ENCODE assay signal across 8 cellular contexts in genomic region chr20:54062812-54063280, GRCh38. TPM values are rescaled to one million over a fixed set of nuclear protein-coding genes. Genes with fewer than 3 reads are reported as not detected.
A peak's percentile ranks its signal among the peaks of the same experiment; 100 is the strongest.
DNase-seq lines count a peak whose midpoint lies in the region; ATAC-seq, FAIRE-seq and TF ChIP-seq lines count a peak whose summit lies in the region.

No MANE protein-coding gene starts in this region.

- H3K27me3 Mint-ChIP-seq in GM23338 (ENCODE audit: insufficient read depth, low read depth, poor library complexity): peaks cover 6% of the 10 kb centered on the region
- H3K27me3 Mint-ChIP-seq in activated CD8-positive, alpha-beta T cell treated with anti-CD3 and anti-CD28 coated beads, Interleukin-2, amount 10 ng/mL, durations not matched to agents 7 days and 5 days (ENCODE audit: low read depth): no peaks in the 10 kb centered on the region
- no peaks in the 10 kb centered on the region for H3K27me3 Mint-ChIP-seq in stimulated activated naive B cell treated with anti-CD40 and anti-IgM and Interleukin-4, amounts not matched to agents 10 μg/mL and 1 μg/mL and 100 μg/mL, for 72 hours

- no peaks in the 10 kb centered on the region for H3K9me3 Mint-ChIP-seq in GM23338
- H3K9me3 Mint-ChIP-seq in activated CD8-positive, alpha-beta T cell treated with anti-CD3 and anti-CD28 coated beads, Interleukin-2, amount 10 ng/mL, durations not matched to agents 7 days and 5 days (ENCODE audit: insufficient read depth): no peaks in the 10 kb centered on the region
- no peaks in the 10 kb centered on the region for H3K9me3 Mint-ChIP-seq in stimulated activated naive B cell treated with anti-CD40 and anti-IgM and Interleukin-4, amounts not matched to agents 10 μg/mL and 1 μg/mL and 100 μg/mL, for 72 hours

- H3F3A ChIP-seq in GM23338 (replicated peaks; ENCODE audit: low read depth): no peaks in the 10 kb centered on the region

- H3K4me3 Mint-ChIP-seq in GM23338: no peak overlapping the region
- no peak overlapping the region for H3K4me3 Mint-ChIP-seq in activated CD8-positive, alpha-beta T cell treated with anti-CD3 and anti-CD28 coated beads, Interleukin-2, amount 10 ng/mL, durations not matched to agents 7 days and 5 days
- H3K4me3 Mint-ChIP-seq in stimulated activated naive B cell treated with anti-CD40 and anti-IgM and Interleukin-4, amounts not matched to agents 10 μg/mL and 1 μg/mL and 100 μg/mL, for 72 hours: no peak overlapping the region

- H3K4me3 ChIP-seq in GM23338: no peak overlapping the region

- peak; percentile 70 to 71 for TF ChIP-seq CTCF in GM23338 (conservative IDR thresholded peaks at IDR 0.05; ENCODE audit: low read depth in 2 of 2)

- no peaks in the 10 kb centered on the region for H4K20me1 ChIP-seq in GM23338 (replicated peaks; ENCODE audit: insufficient read depth)

- DNase-seq in GM23338 (ENCODE audit: low spot score) (peak; percentile 62), NCI-H1694 (lab: John Stamatoyannopoulos, UW) (peak; percentile 64), left ventricle myocardium superior (no peak), cerebellar nuclear complex (lab: John Stamatoyannopoulos, UW) (no peak)
- no peak for DNase-seq in activated CD8-positive, alpha-beta T cell treated with anti-CD3 and anti-CD28 coated beads, Interleukin-2, amount 10 ng/mL, durations not matched to agents 7 days and 5 days
- peak; percentile 8 for DNase-seq in stimulated activated naive B cell treated with anti-CD40 and anti-IgM and Interleukin-4, amounts not matched to agents 10 μg/mL and 1 μg/mL and 100 μg/mL, for 72 hours

- no peaks in the 10 kb centered on the region for H3K36me3 Mint-ChIP-seq in GM23338 (ENCODE audit: low read depth)
- H3K36me3 Mint-ChIP-seq in activated CD8-positive, alpha-beta T cell treated with anti-CD3 and anti-CD28 coated beads, Interleukin-2, amount 10 ng/mL, durations not matched to agents 7 days and 5 days (ENCODE audit: low read depth): no peaks in the 10 kb centered on the region
- no peaks in the 10 kb centered on the region for H3K36me3 Mint-ChIP-seq in stimulated activated naive B cell treated with anti-CD40 and anti-IgM and Interleukin-4, amounts not matched to agents 10 μg/mL and 1 μg/mL and 100 μg/mL, for 72 hours

- CTCF ChIA-PET in activated CD8-positive, alpha-beta T cell treated with anti-CD3 and anti-CD28 coated beads, Interleukin-2, amount 10 ng/mL, durations not matched to agents 7 days and 5 days (lab: Charles Lee): interaction anchor here (0.8 to 2.9 kb wide), 21 partner anchors 9 to 513 kb away, joined by 3 to 17 read pairs (median 4); partner anchors contain the start of genes BCAS1 and PFDN4

- H3K4me2 ChIP-seq in GM23338: no peak overlapping the region

- no peak overlapping the region for H2AFZ ChIP-seq in GM23338

- H3K27ac Mint-ChIP-seq in GM23338: no peak overlapping the region
- H3K27ac Mint-ChIP-seq in activated CD8-positive, alpha-beta T cell treated with anti-CD3 and anti-CD28 coated beads, Interleukin-2, amount 10 ng/mL, durations not matched to agents 7 days and 5 days: no peak overlapping the region
- no peak overlapping the region for H3K27ac Mint-ChIP-seq in stimulated activated naive B cell treated with anti-CD40 and anti-IgM and Interleukin-4, amounts not matched to agents 10 μg/mL and 1 μg/mL and 100 μg/mL, for 72 hours

- H3K27ac ChIP-seq in GM23338 (ENCODE audit: low read depth): no peak overlapping the region

- H3K9me2 ChIP-seq in GM23338 (ENCODE audit: insufficient read depth): no peaks in the 10 kb centered on the region

- FAIRE-seq in G401.6 (lab: Jason Lieb, UNC): peak; percentile 84

- intact Hi-C loops in left ventricle myocardium superior (cut with micrococcal nuclease): no loop called here

- peaks cover 17% of the 10 kb centered on the region for H3K4me1 Mint-ChIP-seq in GM23338
- H3K4me1 Mint-ChIP-seq in activated CD8-positive, alpha-beta T cell treated with anti-CD3 and anti-CD28 coated beads, Interleukin-2, amount 10 ng/mL, durations not matched to agents 7 days and 5 days (ENCODE audit: low read depth): peaks cover 7% of the 10 kb centered on the region
- H3K4me1 Mint-ChIP-seq in stimulated activated naive B cell treated with anti-CD40 and anti-IgM and Interleukin-4, amounts not matched to agents 10 μg/mL and 1 μg/mL and 100 μg/mL, for 72 hours: peaks cover 17 to 41% of the 10 kb centered on the region in 2 donors

- no peaks in the 10 kb centered on the region for H3K79me2 ChIP-seq in GM23338 (replicated peaks; ENCODE audit: insufficient read depth)

- peaks cover 11% of the 10 kb centered on the region for H3K4me1 ChIP-seq in GM23338 (ENCODE audit: insufficient read depth)

- POLR2A ChIA-PET in activated CD8-positive, alpha-beta T cell treated with anti-CD3 and anti-CD28 coated beads, Interleukin-2, amount 10 ng/mL, durations not matched to agents 7 days and 5 days (lab: Charles Lee): no interaction called here

- H3K27me3 ChIP-seq in GM23338 (ENCODE audit: insufficient read depth): no peaks in the 10 kb centered on the region

- H3K36me3 ChIP-seq in GM23338 (ENCODE audit: insufficient read depth): no peaks in the 10 kb centered on the region

- peak; percentile 70 for ATAC-seq in GM23338
- ATAC-seq in activated CD8-positive, alpha-beta T cell treated with anti-CD3 and anti-CD28 coated beads, Interleukin-2, amount 10 ng/mL, durations not matched to agents 7 days and 5 days: peak; percentile 61
- peak; percentile 58 for ATAC-seq in left ventricle myocardium superior
- peak; percentile 26 to 36 for ATAC-seq in stimulated activated naive B cell treated with anti-CD40 and anti-IgM and Interleukin-4, amounts not matched to agents 10 μg/mL and 1 μg/mL and 100 μg/mL, for 72 hours (replicated peaks)
- no peak for ATAC-seq in HG03025 (IDR thresholded peaks at IDR 0.05; ENCODE audit: low FRiP score, unreplicated experiment)

TF ChIP-seq in GM23338, 12 proteins besides CTCF, POLR2A, EP300 and RAD21:
- TF ChIP-seq, protein P1, sequence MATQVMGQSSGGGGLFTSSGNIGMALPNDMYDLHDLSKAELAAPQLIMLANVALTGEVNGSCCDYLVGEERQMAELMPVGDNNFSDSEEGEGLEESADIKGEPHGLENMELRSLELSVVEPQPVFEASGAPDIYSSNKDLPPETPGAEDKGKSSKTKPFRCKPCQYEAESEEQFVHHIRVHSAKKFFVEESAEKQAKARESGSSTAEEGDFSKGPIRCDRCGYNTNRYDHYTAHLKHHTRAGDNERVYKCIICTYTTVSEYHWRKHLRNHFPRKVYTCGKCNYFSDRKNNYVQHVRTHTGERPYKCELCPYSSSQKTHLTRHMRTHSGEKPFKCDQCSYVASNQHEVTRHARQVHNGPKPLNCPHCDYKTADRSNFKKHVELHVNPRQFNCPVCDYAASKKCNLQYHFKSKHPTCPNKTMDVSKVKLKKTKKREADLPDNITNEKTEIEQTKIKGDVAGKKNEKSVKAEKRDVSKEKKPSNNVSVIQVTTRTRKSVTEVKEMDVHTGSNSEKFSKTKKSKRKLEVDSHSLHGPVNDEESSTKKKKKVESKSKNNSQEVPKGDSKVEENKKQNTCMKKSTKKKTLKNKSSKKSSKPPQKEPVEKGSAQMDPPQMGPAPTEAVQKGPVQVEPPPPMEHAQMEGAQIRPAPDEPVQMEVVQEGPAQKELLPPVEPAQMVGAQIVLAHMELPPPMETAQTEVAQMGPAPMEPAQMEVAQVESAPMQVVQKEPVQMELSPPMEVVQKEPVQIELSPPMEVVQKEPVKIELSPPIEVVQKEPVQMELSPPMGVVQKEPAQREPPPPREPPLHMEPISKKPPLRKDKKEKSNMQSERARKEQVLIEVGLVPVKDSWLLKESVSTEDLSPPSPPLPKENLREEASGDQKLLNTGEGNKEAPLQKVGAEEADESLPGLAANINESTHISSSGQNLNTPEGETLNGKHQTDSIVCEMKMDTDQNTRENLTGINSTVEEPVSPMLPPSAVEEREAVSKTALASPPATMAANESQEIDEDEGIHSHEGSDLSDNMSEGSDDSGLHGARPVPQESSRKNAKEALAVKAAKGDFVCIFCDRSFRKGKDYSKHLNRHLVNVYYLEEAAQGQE (IDR thresholded peaks at IDR 0.05; ENCODE audit: unreplicated experiment): no peak
- TF ChIP-seq, protein P2, sequence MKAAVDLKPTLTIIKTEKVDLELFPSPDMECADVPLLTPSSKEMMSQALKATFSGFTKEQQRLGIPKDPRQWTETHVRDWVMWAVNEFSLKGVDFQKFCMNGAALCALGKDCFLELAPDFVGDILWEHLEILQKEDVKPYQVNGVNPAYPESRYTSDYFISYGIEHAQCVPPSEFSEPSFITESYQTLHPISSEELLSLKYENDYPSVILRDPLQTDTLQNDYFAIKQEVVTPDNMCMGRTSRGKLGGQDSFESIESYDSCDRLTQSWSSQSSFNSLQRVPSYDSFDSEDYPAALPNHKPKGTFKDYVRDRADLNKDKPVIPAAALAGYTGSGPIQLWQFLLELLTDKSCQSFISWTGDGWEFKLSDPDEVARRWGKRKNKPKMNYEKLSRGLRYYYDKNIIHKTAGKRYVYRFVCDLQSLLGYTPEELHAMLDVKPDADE (IDR thresholded peaks at IDR 0.05): no peak
- no peak for TF ChIP-seq EZH2 (IDR thresholded peaks at IDR 0.05; ENCODE audit: low read depth, unreplicated experiment)
- no peak for TF ChIP-seq EZH2phosphoT487 (IDR thresholded peaks at IDR 0.05; ENCODE audit: unreplicated experiment)
- no peak for TF ChIP-seq CREB1 (CRISPR knock-in tag; IDR thresholded peaks at IDR 0.05; ENCODE audit: low read depth)
- TF ChIP-seq ZNF114 (CRISPR knock-in tag; IDR thresholded peaks at IDR 0.05): no peak
- no peak for TF ChIP-seq ZNF331 (CRISPR knock-in tag; IDR thresholded peaks at IDR 0.05; ENCODE audit: low read depth)

RNA-seq across cellular contexts. Expression of gene BCAS1, which starts 7.5 kb away (rescaled TPM):
- 0.17 TPM in 1 of 2 replicates, not detected in the other for total RNA-seq in GM23338 (2014; rRNA removed; shearing (Covaris generic))
- 0.17 and 0.19 TPM in 2 replicates for polyA plus RNA-seq in GM23338 (2016; fragmentation: Nextera tagmentation; extraction: Ambion mirVana)
- not detected for total RNA-seq in activated CD8-positive, alpha-beta T cell treated with anti-CD3 and anti-CD28 coated beads, Interleukin-2, amount 10 ng/mL, durations not matched to agents 7 days and 5 days
- not detected for total RNA-seq in left ventricle myocardium superior

Comparison
In these comparisons a context has a peak if more than half of its experiments do, and no peak if none do; other contexts are left out.
1. DNase-seq: peak in GM23338 (single experiment), NCI-H1694 (single experiment) and stimulated activated naive B cell treated with anti-CD40 and anti-IgM and Interleukin-4, amounts not matched to agents 10 μg/mL and 1 μg/mL and 100 μg/mL, for 72 hours (single experiment); none in activated CD8-positive, alpha-beta T cell treated with anti-CD3 and anti-CD28 coated beads, Interleukin-2, amount 10 ng/mL, durations not matched to agents 7 days and 5 days (single experiment), left ventricle myocardium superior (single experiment) and cerebellar nuclear complex (0 of 2).